ENCODE assay signal across 21 cellular contexts in genomic region chr3:72229952-72230351, GRCh38.
A peak's percentile ranks its signal among the peaks of the same experiment; 100 is the strongest.
DNase-seq lines count a peak whose midpoint lies in the region; ATAC-seq, FAIRE-seq and TF ChIP-seq lines count a peak whose summit lies in the region.
"Had no signal": no experiment of that assay in that cellular context is flagged by ENCODE, and none has a peak within 500 bp of the region (broad histone marks: within the 10 kb centered on the region; RNA-seq: fewer than 3 reads in every experiment).

No MANE protein-coding gene starts in this region.

- H3K36me3 ChIP-seq in liver (ENCODE audit: control insufficient read depth in 4 of 4, insufficient read depth in 3 of 4, low read depth in 1 of 4, low read length in 3 of 4) (no peaks in the 10 kb centered on the region), HepG2 (replicated peaks in 1 of 2; ENCODE audit: control insufficient read depth in 1 of 2, insufficient read depth in 2 of 2, low read length in 2 of 2) (no peaks in the 10 kb centered on the region)
- H3K36me3 ChIP-seq: BE2C, SJSA1 had no signal

- DNase-seq in HepG2 (ENCODE audit: low spot score) (no peak), NCI-H2196 treated with DMSO at 0.1 percent for 48 hours (lab: John Stamatoyannopoulos, UW; ENCODE audit: unreplicated experiment) (peak; percentile 28), left lobe of liver (ENCODE audit: low spot score) (peak; percentile 49), urothelium cell line (ENCODE audit: low spot score) (no peak)
- DNase-seq in stimulated activated CD4-positive, alpha-beta T cell treated with anti-CD3 and anti-CD28 coated beads, Interleukin-1b, Interleukin-23, amount 100 ng/mL, for 48 hours: no peak
- DNase-seq: BE2C; CD4-positive, alpha-beta memory T cell; GDM1; NCI-H1105 treated with DMSO at 0.1 percent for 48 hours; NCI-H2107; NCI-H226; NCI-H524; NCI-H774; OCI-M1; T-helper 1 cell had no signal

- peaks cover 0 to 8% (median 4%) of the 10 kb centered on the region in 4 donors for H3K9me3 ChIP-seq in liver (ENCODE audit: control insufficient read depth in 4 of 4, low read length in 3 of 4)
- H3K9me3 ChIP-seq in HepG2 (ENCODE audit: low read length): peaks cover 10% of the 10 kb centered on the region
- H3K9me3 ChIP-seq: BE2C had no signal

- peak overlapping the region in 1 of 2 donors; percentile 9 for H3K27ac ChIP-seq in liver (ENCODE audit: low read depth in 1 of 2, low read length in 2 of 2)
- H3K27ac ChIP-seq in HepG2 (ENCODE audit: extremely low read length, insufficient read depth, low read length): no peak overlapping the region
- H3K27ac ChIP-seq: SJSA1 had no signal

- FAIRE-seq in HepG2 (lab: Jason Lieb, UNC): no peak
- no peak for FAIRE-seq in urothelium cell line (lab: Jason Lieb, UNC)
- FAIRE-seq: H54, K562 had no signal

- TF ChIP-seq RAD21 in liver (IDR thresholded peaks at IDR 0.05) (no peak), HepG2 (CRISPR knock-in tag; IDR thresholded peaks at IDR 0.05) (no peak)

- CTCF ChIA-PET in HepG2 (lab: Yijun Ruan, JAX; ENCODE audit: low intra/inter-chr PET ratio, low total read pairs): no interaction called here

- POLR2A ChIA-PET in HepG2 (lab: Yijun Ruan, JAX): no interaction called here

- H4K20me1 ChIP-seq in HepG2 (ENCODE audit: insufficient read depth, low read length): no peaks in the 10 kb centered on the region

- no peaks in the 10 kb centered on the region for H3K27me3 ChIP-seq in liver (ENCODE audit: control insufficient read depth in 4 of 4, insufficient read depth in 4 of 4, low read length in 3 of 4)
- no peaks in the 10 kb centered on the region for H3K27me3 ChIP-seq in HepG2 (ENCODE audit: control insufficient read depth in 1 of 2, insufficient read depth in 2 of 2, low read length in 2 of 2)
- H3K27me3 ChIP-seq: BE2C, SJSA1 had no signal

- H3K4me3 ChIP-seq in liver (ENCODE audit: low read depth in 1 of 3, low read length in 3 of 3) (no peak overlapping the region), HepG2 (replicated peaks in 1 of 3; ENCODE audit: insufficient read depth in 1 of 3, low read depth in 2 of 3, low read length in 3 of 3) (no peak overlapping the region)
- H3K4me3 ChIP-seq: K562, SJSA1 had no signal

- in situ Hi-C loops in HepG2 (cut with HindIII; ENCODE audit: extremely low pct_ligation_motif_present, low pct_unique_long_range_greater_than_20kb): no loop called here

- no peak for TF ChIP-seq POLR2A in HepG2 (IDR thresholded peaks at IDR 0.05; ENCODE audit: insufficient read depth in 1 of 2, low read depth in 2 of 2, low read length in 2 of 2)

- H3K4me2 ChIP-seq in HepG2 (ENCODE audit: low read depth, low read length): no peak overlapping the region

- TF ChIP-seq EP300 in HepG2 (IDR thresholded peaks at IDR 0.05; ENCODE audit: low read depth in 2 of 2, low read length in 2 of 2) (no peak), HepG2 (CRISPR knock-in tag; IDR thresholded peaks at IDR 0.05; ENCODE audit: borderline replicate concordance) (no peak)

- 43% methylated on average over 4 of the region's 4 CpGs for WGBS in liver
- WGBS in HepG2 (ENCODE audit: low lambda C conversion rate): 73% methylated on average over 4 of the region's 4 CpGs

- no peak for TF ChIP-seq CTCF in liver (IDR thresholded peaks at IDR 0.05; ENCODE audit: low read depth, low read length, missing input control)
- no peak for TF ChIP-seq CTCF in HepG2 (CRISPR knock-in tag; IDR thresholded peaks at IDR 0.05)

- BruUV-seq in HepG2 (replicated peaks; lab: Mats Ljungman, UMichigan): no TSS peak

- no peak overlapping the region for H2AFZ ChIP-seq in HepG2 (ENCODE audit: low read length)

- no peak for ATAC-seq in HepG2
- ATAC-seq in left lobe of liver: peak; percentile 71
- no peak for ATAC-seq in GM19023 (IDR thresholded peaks at IDR 0.05; ENCODE audit: unreplicated experiment)
- ATAC-seq: K562, Right ventricle myocardium inferior had no signal

- H3K9ac ChIP-seq in liver (ENCODE audit: low read depth in 1 of 2, low read length in 2 of 2): no peak overlapping the region
- no peak overlapping the region for H3K9ac ChIP-seq in HepG2 (ENCODE audit: insufficient read depth, low read depth, low read length)

- H3K79me2 ChIP-seq in HepG2 (ENCODE audit: insufficient read depth, low read length): no peaks in the 10 kb centered on the region

- H3K4me1 ChIP-seq in liver (ENCODE audit: control insufficient read depth in 4 of 4, insufficient read depth in 4 of 4, low read length in 3 of 4): peaks cover 0 to 12% (median 11%) of the 10 kb centered on the region in 4 donors
- H3K4me1 ChIP-seq in HepG2 (ENCODE audit: insufficient read depth, low read length): no peaks in the 10 kb centered on the region
- H3K4me1 ChIP-seq: BE2C, SJSA1 had no signal

- intact Hi-C loops in HepG2 (cut with micrococcal nuclease; ENCODE audit: unreplicated experiment): no loop called here

TF ChIP-seq in liver, 16 proteins besides CTCF, POLR2A, EP300 and RAD21:
- TF ChIP-seq SP1 (IDR thresholded peaks at IDR 0.05): no peak
- no peak for TF ChIP-seq TAF1 (conservative IDR thresholded peaks at IDR 0.05)
- no peak for TF ChIP-seq HNF4G (IDR thresholded peaks at IDR 0.05)
- TF ChIP-seq NR2F2 (IDR thresholded peaks at IDR 0.05): no peak
- no peak for TF ChIP-seq FOXA2 (IDR thresholded peaks at IDR 0.05)
- TF ChIP-seq ATF3 (IDR thresholded peaks at IDR 0.05): no peak
- no peak for TF ChIP-seq EGR1 (IDR thresholded peaks at IDR 0.05; ENCODE audit: low read depth in 2 of 2)
- no peak for TF ChIP-seq GABPA (IDR thresholded peaks at IDR 0.05 in 1 of 2, conservative IDR thresholded peaks at IDR 0.05 in 1 of 2)
- TF ChIP-seq FOXA1 (IDR thresholded peaks at IDR 0.05): no peak
- TF ChIP-seq HNF4A (conservative IDR thresholded peaks at IDR 0.05): peak in 1 of 2 donors; percentile 18
- TF ChIP-seq RXRA (IDR thresholded peaks at IDR 0.05): peak; percentile 11 to 31
- TF ChIP-seq MAX (IDR thresholded peaks at IDR 0.05): no peak
- no peak for TF ChIP-seq YY1 (IDR thresholded peaks at IDR 0.05)
- TF ChIP-seq ZBTB33 (IDR thresholded peaks at IDR 0.05): no peak
- TF ChIP-seq JUND (IDR thresholded peaks at IDR 0.05): no peak

TF ChIP-seq in HepG2, 621 proteins besides CTCF, POLR2A, EP300 and RAD21:
- no peak for TF ChIP-seq ZNF780A (CRISPR knock-in tag; IDR thresholded peaks at IDR 0.05)
- TF ChIP-seq NFE2L2 (IDR thresholded peaks at IDR 0.05; ENCODE audit: low read length): no peak

Comparison
In these comparisons a context has a peak if more than half of its experiments do, and no peak if none do; other contexts are left out.
1. DNase-seq: peak in NCI-H2196 treated with DMSO at 0.1 percent for 48 hours (single experiment) and left lobe of liver (single experiment); none in HepG2 (single experiment), stimulated activated CD4-positive, alpha-beta T cell treated with anti-CD3 and anti-CD28 coated beads, Interleukin-1b, Interleukin-23, amount 100 ng/mL, for 48 hours (single experiment) and urothelium cell line (single experiment).